ENCODE assay signal across 16 cellular contexts in the genomic region with DNA sequence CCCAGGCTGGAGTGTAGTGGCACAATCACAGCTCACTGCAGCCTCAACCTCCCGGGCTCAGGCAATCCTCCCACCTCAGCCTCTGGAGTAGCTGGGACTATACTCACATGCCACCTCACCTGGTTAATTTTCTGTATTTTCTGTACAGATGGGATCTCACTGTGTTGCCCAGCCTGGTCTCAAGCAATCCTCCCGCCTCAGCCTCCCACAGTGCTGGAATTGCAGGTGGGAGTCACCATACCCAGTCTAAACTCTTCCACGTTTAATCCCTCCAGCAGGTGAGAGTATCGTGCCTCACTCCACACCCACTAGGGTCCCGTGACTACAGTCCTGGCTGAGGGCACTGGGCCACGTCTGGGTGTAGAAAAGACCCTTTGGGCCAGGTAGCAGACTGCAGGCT. TPM values are rescaled to one million over a fixed set of nuclear protein-coding genes. Genes with fewer than 3 reads are reported as not detected.
A peak's percentile ranks its signal among the peaks of the same experiment; 100 is the strongest.
DNase-seq lines count a peak whose midpoint lies in the region; ATAC-seq and TF ChIP-seq lines count a peak whose summit lies in the region.
"Had no signal": no experiment of that assay in that cellular context is flagged by ENCODE, and none has a peak within 500 bp of the region (broad histone marks: within the 10 kb centered on the region; RNA-seq: fewer than 3 reads in every experiment).

No MANE protein-coding gene starts in this region.

- no peak overlapping the region for H3K4me2 ChIP-seq in IMR-90 (ENCODE audit: low read depth, low read length)
- H3K4me2 ChIP-seq in parathyroid adenoma (ENCODE audit: low read length): no peak overlapping the region

- BruUV-seq in IMR-90 (replicated peaks; lab: Mats Ljungman, UMichigan): no TSS peak

- H3K36me3 Mint-ChIP-seq in CD4-positive, CD25-positive, alpha-beta regulatory T cell: no peaks in the 10 kb centered on the region
- peaks cover 0 to 3% of the 10 kb centered on the region in 2 donors for H3K36me3 Mint-ChIP-seq in CD14-positive monocyte

- no peak overlapping the region for H4K5ac ChIP-seq in IMR-90 (ENCODE audit: low read depth, low read length)

- H2BK120ac ChIP-seq in IMR-90 (ENCODE audit: low read depth, low read length): no peak overlapping the region

- no peaks in the 10 kb centered on the region for H3K79me2 ChIP-seq in parathyroid adenoma

- no peaks in the 10 kb centered on the region for H3K9me3 Mint-ChIP-seq in CD4-positive, CD25-positive, alpha-beta regulatory T cell
- H3K9me3 Mint-ChIP-seq in CD14-positive monocyte: peaks cover 0 to 2% (median 0%) of the 10 kb centered on the region in 7 donors

- H3K18ac ChIP-seq in IMR-90 (ENCODE audit: low read depth, low read length): no peak overlapping the region

- H4K20me1 ChIP-seq in IMR-90 (ENCODE audit: insufficient read depth, low read length): 0 out of 2 replicates have a peak, but pooled peaks cover 2% of the 10 kb centered on the region

- peak overlapping the region; percentile 51; the same call in 1 of the 2 replicates for H3K4ac ChIP-seq in IMR-90 (ENCODE audit: low read depth, low read length)

- H3K56ac ChIP-seq in IMR-90 (ENCODE audit: extremely low read depth, insufficient read depth, low read length): no peak overlapping the region

- H3K4me3 ChIP-seq in CD4-positive, CD25-positive, alpha-beta regulatory T cell (ENCODE audit: low read depth, low read length): no peak overlapping the region
- no peak overlapping the region for H3K4me3 ChIP-seq in IMR-90 (ENCODE audit: insufficient read depth, low read depth, low read length)
- no peak overlapping the region for H3K4me3 ChIP-seq in endocrine pancreas (ENCODE audit: control insufficient read depth, insufficient read depth, low read length)
- H3K4me3 ChIP-seq in parathyroid adenoma (ENCODE audit: low read depth, low read length): no peak overlapping the region
- no peak overlapping the region for H3K4me3 ChIP-seq in lower leg skin (ENCODE audit: low read depth, poor library complexity, severe bottlenecking)
- H3K4me3 ChIP-seq: lung had no signal

- intact Hi-C loops in IMR-90 (cut with micrococcal nuclease) (loop anchor here (2.0 kb wide), 1 partner anchor 177 kb away; no protein-coding TSS in a partner anchor), lower leg skin (cut with DNase I; ENCODE audit: low total_unique reads) (no loop called here), CD14-positive monocyte (cut with micrococcal nuclease) (no loop called here)

- DNase-seq in CD4-positive, CD25-positive, alpha-beta regulatory T cell: no peak
- DNase-seq in IMR-90 (no peak), lower leg skin (ENCODE audit: low spot score in 2 of 2) (no peak), CD14-positive monocyte (ENCODE audit: low spot score) (no peak), islet precursor cell (no peak), NCI-H2081 treated with DMSO at 0.1 percent for 48 hours (lab: John Stamatoyannopoulos, UW) (no peak)
- DNase-seq: activated CD8-positive, alpha-beta memory T cell treated with anti-CD3 and anti-CD28 coated beads, Interleukin-2, amount 50 U/mL, for 48 hours; cerebellar nuclear complex; NCI-H1048; stimulated activated CD4-positive, alpha-beta T cell treated with anti-CD3 and anti-CD28 coated beads, Interleukin-12 subunit alpha, Interleukin-12 subunit beta, amount 100 ng/mL, for 4 hours; stimulated activated CD8-positive, alpha-beta memory T cell treated with anti-CD3 and anti-CD28 coated beads, Interleukin-4, amount 100 ng/mL, for 48 hours; SW 1271 had no signal

- no peak for TF ChIP-seq POLR2A in IMR-90 (IDR thresholded peaks at IDR 0.05; ENCODE audit: low read depth, low read length)
- no peak for TF ChIP-seq POLR2A in lower leg skin (IDR thresholded peaks at IDR 0.05)

- H4K91ac ChIP-seq in IMR-90 (ENCODE audit: insufficient read depth, low read depth, low read length): no peak overlapping the region

- peak overlapping the region; percentile 7 to 95; a peak in 3 of 4 replicates for H4K8ac ChIP-seq in IMR-90 (ENCODE audit: low read depth in 2 of 2, low read length in 2 of 2)

- peak overlapping the region; percentile 89 for H2AK9ac ChIP-seq in IMR-90 (replicated peaks; ENCODE audit: low read depth, low read length, poor library complexity)

- in situ Hi-C loops in IMR-90 (cut with MboI; ENCODE audit: low sequenced_read_pairs): loop anchor here (5.0 kb wide), 2 partner anchors 43 to 178 kb away; a partner anchor contains a TSS

- H3K27ac Mint-ChIP-seq in CD4-positive, CD25-positive, alpha-beta regulatory T cell: peak overlapping the region in 1 of 3 donors; percentile 90
- no peak overlapping the region for H3K27ac Mint-ChIP-seq in CD14-positive monocyte

- H3K9me1 ChIP-seq in IMR-90 (ENCODE audit: insufficient read depth, low read length): no peaks in the 10 kb centered on the region

- dilution Hi-C loops in IMR-90 (cut with HindIII; ENCODE audit: low sequenced_read_pairs, unreplicated experiment): no loop called here

- H2BK15ac ChIP-seq in IMR-90 (ENCODE audit: low read depth, low read length): no peak overlapping the region

- H3K9ac ChIP-seq in IMR-90 (ENCODE audit: low read depth, low read length) (0 out of 2 replicates have a peak overlapping the region, but pooled peaks have one; percentile 58), endocrine pancreas (ENCODE audit: control insufficient read depth, insufficient read depth, low read length) (peak overlapping the region; percentile 60), parathyroid adenoma (no peak overlapping the region)

- H3K4me1 ChIP-seq in CD4-positive, CD25-positive, alpha-beta regulatory T cell (ENCODE audit: control insufficient read depth, insufficient read depth, low read length, poor library complexity, severe bottlenecking): peaks cover 6% of the 10 kb centered on the region
- peaks cover 8% of the 10 kb centered on the region for H3K4me1 ChIP-seq in IMR-90 (ENCODE audit: control insufficient read depth, insufficient read depth, low read length)
- no peaks in the 10 kb centered on the region for H3K4me1 ChIP-seq in endocrine pancreas (ENCODE audit: control insufficient read depth, insufficient read depth, low read length)
- peaks cover 13% of the 10 kb centered on the region for H3K4me1 ChIP-seq in parathyroid adenoma

- no peaks in the 10 kb centered on the region for H3K79me1 ChIP-seq in IMR-90 (ENCODE audit: low read depth in 1 of 2, low read length in 2 of 2)

- H3K4me3 Mint-ChIP-seq in CD4-positive, CD25-positive, alpha-beta regulatory T cell: peak overlapping the region in 3 of 4 donors; percentile 40 to 97 (median 95)
- no peak overlapping the region for H3K4me3 Mint-ChIP-seq in CD14-positive monocyte

- no peak for ATAC-seq in CD4-positive, CD25-positive, alpha-beta regulatory T cell (ENCODE audit: low read depth in 2 of 2)
- no peak for ATAC-seq in IMR-90 (ENCODE audit: low read depth)

- CTCF ChIA-PET in IMR-90 (lab: Yijun Ruan, JAX): interaction anchor here (2.3 kb wide), 1 partner anchor 42 kb away, joined by 14 read pairs; a partner anchor contains a TSS

- no peak overlapping the region for H2BK20ac ChIP-seq in IMR-90 (ENCODE audit: low read depth, low read length)

- 83% methylated on average over 2 of the region's 6 CpGs; no CpG with 5 or more reads in 1 of the 2 experiments for WGBS in IMR-90 (ENCODE audit: extremely low coverage in 2 of 2, insufficient read length in 1 of 2), 2 experiments
- WGBS in lower leg skin, 2 donors: 72 to 76% methylated on average over 6 of the region's 6 CpGs

- no peaks in the 10 kb centered on the region for H3K36me3 ChIP-seq in CD4-positive, CD25-positive, alpha-beta regulatory T cell (ENCODE audit: control insufficient read depth, insufficient read depth, low read length)
- H3K36me3 ChIP-seq in IMR-90 (ENCODE audit: control insufficient read depth, insufficient read depth, low read length): no peaks in the 10 kb centered on the region
- H3K36me3 ChIP-seq in endocrine pancreas (ENCODE audit: control insufficient read depth, insufficient read depth, low read length): no peaks in the 10 kb centered on the region
- no peaks in the 10 kb centered on the region for H3K36me3 ChIP-seq in parathyroid adenoma (ENCODE audit: control insufficient read depth, insufficient read depth, low read length)

- no peak overlapping the region for H3K27ac ChIP-seq in CD4-positive, CD25-positive, alpha-beta regulatory T cell (ENCODE audit: insufficient read depth, low read length, poor library complexity, severe bottlenecking)
- no peak overlapping the region for H3K27ac ChIP-seq in IMR-90 (ENCODE audit: insufficient read depth, low read length)
- peak overlapping the region; percentile 78 for H3K27ac ChIP-seq in parathyroid adenoma

- no peaks in the 10 kb centered on the region for H3K27me3 Mint-ChIP-seq in CD4-positive, CD25-positive, alpha-beta regulatory T cell
- peaks cover 0 to 4% (median 2%) of the 10 kb centered on the region in 3 donors for H3K27me3 Mint-ChIP-seq in CD14-positive monocyte (ENCODE audit: low read depth in 3 of 3)

- H2AK5ac ChIP-seq in IMR-90 (ENCODE audit: low read depth, low read length): peak overlapping the region; percentile 1; the same call in 1 of the 2 replicates

- H3K9me3 ChIP-seq in CD4-positive, CD25-positive, alpha-beta regulatory T cell (ENCODE audit: control insufficient read depth in 2 of 2, low read length in 2 of 2): no peaks in the 10 kb centered on the region
- H3K9me3 ChIP-seq in IMR-90 (ENCODE audit: control insufficient read depth, insufficient read depth, low read length): no peaks in the 10 kb centered on the region
- no peaks in the 10 kb centered on the region for H3K9me3 ChIP-seq in endocrine pancreas (ENCODE audit: control insufficient read depth, low read length)
- no peaks in the 10 kb centered on the region for H3K9me3 ChIP-seq in parathyroid adenoma (ENCODE audit: control insufficient read depth, low read length)

- TF ChIP-seq RAD21 in IMR-90 (IDR thresholded peaks at IDR 0.05; ENCODE audit: low read length): no peak

- POLR2A ChIA-PET in IMR-90 (lab: Charles Lee; ENCODE audit: unreplicated experiment): no interaction called here

- peak overlapping the region; percentile 98 for H2AFZ ChIP-seq in IMR-90 (replicated peaks; ENCODE audit: low read length, poor library complexity)
- H2AFZ ChIP-seq in parathyroid adenoma: peak overlapping the region; percentile 72

- no peaks in the 10 kb centered on the region for H3K27me3 ChIP-seq in CD4-positive, CD25-positive, alpha-beta regulatory T cell (ENCODE audit: control insufficient read depth, insufficient read depth, low read length)
- no peaks in the 10 kb centered on the region for H3K27me3 ChIP-seq in IMR-90 (ENCODE audit: control insufficient read depth, insufficient read depth, low read length)
- no peaks in the 10 kb centered on the region for H3K27me3 ChIP-seq in endocrine pancreas (ENCODE audit: control insufficient read depth, insufficient read depth, low read length)
- H3K27me3 ChIP-seq in parathyroid adenoma (ENCODE audit: control insufficient read depth, insufficient read depth, low read length): no peaks in the 10 kb centered on the region

- H2BK5ac ChIP-seq in IMR-90 (ENCODE audit: low read depth, low read length, poor library complexity, severe bottlenecking): no peak overlapping the region

- peaks cover 6 to 10% (median 8%) of the 10 kb centered on the region in 4 donors for H3K4me1 Mint-ChIP-seq in CD4-positive, CD25-positive, alpha-beta regulatory T cell
- peaks cover 6% of the 10 kb centered on the region for H3K4me1 Mint-ChIP-seq in CD14-positive monocyte

- no peak for TF ChIP-seq CTCF in IMR-90 (conservative IDR thresholded peaks at IDR 0.05; ENCODE audit: low read depth, low read length)
- TF ChIP-seq CTCF in parathyroid adenoma (IDR thresholded peaks at IDR 0.05): no peak
- TF ChIP-seq CTCF in lower leg skin (IDR thresholded peaks at IDR 0.05): no peak
- TF ChIP-seq CTCF in CD14-positive monocyte (IDR thresholded peaks at IDR 0.05): no peak

- no peak overlapping the region for H3K23ac ChIP-seq in IMR-90 (ENCODE audit: low read depth, low read length)

- 0 out of 2 replicates have a peak overlapping the region, but pooled peaks have one; percentile 87 for H3K14ac ChIP-seq in IMR-90 (replicated peaks; ENCODE audit: low read depth, low read length)

RNA-seq across cellular contexts. Expression of a gene that starts 16.5 kb away (rescaled TPM):
- 16.4 TPM for total RNA-seq in CD4-positive, CD25-positive, alpha-beta regulatory T cell
- 10 to 100 TPM; 19.5 to 23.0 (median 21.2) TPM for polyA plus RNA-seq in CD4-positive, CD25-positive, alpha-beta regulatory T cell
- total RNA-seq in IMR-90 (2012; rRNA removed) (20.1 and 21.7 TPM in 2 replicates), lower leg skin (10 to 100 TPM; 20.3 to 61.4 (median 38.6) TPM)
- polyA plus RNA-seq in IMR-90 (2012; rRNA removed) (42.2 and 45.3 TPM in 2 replicates), CD14-positive monocyte (10 to 100 TPM; 16.0 to 17.0 TPM)
- 28.9 and 55.2 TPM in 2 replicates for polyA plus RNA-seq in IMR-90 (2012; cell fraction: cytosol; rRNA removed)
- 35.9 and 75.7 TPM in 2 replicates for polyA plus RNA-seq in IMR-90 (2012; cell fraction: nucleus; rRNA removed; ENCODE audit: low replicate concordance)

RNA-seq across cellular contexts. Expression of a gene that starts 39.0 kb away (rescaled TPM):
- not detected for total RNA-seq in CD4-positive, CD25-positive, alpha-beta regulatory T cell
- polyA plus RNA-seq in CD4-positive, CD25-positive, alpha-beta regulatory T cell: not detected
- total RNA-seq in IMR-90 (2012; rRNA removed) (not detected in 2 replicates), lower leg skin (not detected)
- polyA plus RNA-seq in IMR-90 (2012; rRNA removed) (not detected in 2 replicates), CD14-positive monocyte (not detected)
- polyA plus RNA-seq in IMR-90 (2012; cell fraction: cytosol; rRNA removed): not detected in 2 replicates
- polyA plus RNA-seq in IMR-90 (2012; cell fraction: nucleus; rRNA removed; ENCODE audit: low replicate concordance): not detected in 2 replicates
- total RNA-seq: glomerular endothelial cell, lung had no signal
- polyA plus RNA-seq: lung had no signal

RNA-seq across cellular contexts. Expression of a gene that starts 41.9 kb away (rescaled TPM):
- not detected for total RNA-seq in CD4-positive, CD25-positive, alpha-beta regulatory T cell
- polyA plus RNA-seq in CD4-positive, CD25-positive, alpha-beta regulatory T cell: under 1 TPM in 2 of 4 donors, not detected in 2; 0.06 to 0.14 TPM
- total RNA-seq in IMR-90 (2012; rRNA removed) (under 0.01 and 0.18 TPM in 2 replicates), lower leg skin (1 to 10 TPM; 1.7 to 4.9 (median 3.5) TPM)
- polyA plus RNA-seq in IMR-90 (2012; rRNA removed) (0.03 and 0.09 TPM in 2 replicates), CD14-positive monocyte (not detected)
- polyA plus RNA-seq in IMR-90 (2012; cell fraction: cytosol; rRNA removed): 0.01 and 0.12 TPM in 2 replicates
- 0.02 and 0.04 TPM in 2 replicates for polyA plus RNA-seq in IMR-90 (2012; cell fraction: nucleus; rRNA removed; ENCODE audit: low replicate concordance)

RNA-seq across cellular contexts. Expression of a gene that starts 42.0 kb away (rescaled TPM):
- total RNA-seq in CD4-positive, CD25-positive, alpha-beta regulatory T cell: 0.49 TPM
- 1 to 10 TPM in 1 of 4 donors, under 1 TPM in 3; 0.29 to 2.0 (median 0.61) TPM for polyA plus RNA-seq in CD4-positive, CD25-positive, alpha-beta regulatory T cell
- total RNA-seq in IMR-90 (2012; rRNA removed): 0.54 and 0.56 TPM in 2 replicates
- 4.5 and 5.6 TPM in 2 replicates for polyA plus RNA-seq in IMR-90 (2012; rRNA removed)
- polyA plus RNA-seq in IMR-90 (2012; cell fraction: cytosol; rRNA removed): 7.9 TPM in 2 replicates
- polyA plus RNA-seq in IMR-90 (2012; cell fraction: nucleus; rRNA removed; ENCODE audit: low replicate concordance): 14.0 and 14.9 TPM in 2 replicates
- total RNA-seq in lower leg skin: 1 to 10 TPM; 1.6 to 6.6 (median 5.4) TPM
- polyA plus RNA-seq in CD14-positive monocyte: not detected

RNA-seq across cellular contexts. Expression of a gene that starts 47.6 kb away (rescaled TPM):
- total RNA-seq in CD4-positive, CD25-positive, alpha-beta regulatory T cell: not detected
- not detected for polyA plus RNA-seq in CD4-positive, CD25-positive, alpha-beta regulatory T cell
- total RNA-seq in IMR-90 (2012; rRNA removed): not detected in 2 replicates
- polyA plus RNA-seq in IMR-90 (2012; rRNA removed): not detected in 2 replicates
- polyA plus RNA-seq in IMR-90 (2012; cell fraction: cytosol; rRNA removed): not detected in 2 replicates
- polyA plus RNA-seq in IMR-90 (2012; cell fraction: nucleus; rRNA removed; ENCODE audit: low replicate concordance): 0.05 and 0.07 TPM in 2 replicates
- total RNA-seq in lower leg skin: not detected
- not detected for polyA plus RNA-seq in CD14-positive monocyte
- total RNA-seq: glomerular endothelial cell had no signal

Comparison
In these comparisons a context has a peak if more than half of its experiments do, and no peak if none do; other contexts are left out.
1. H3K4me3 Mint-ChIP-seq: peak in CD4-positive, CD25-positive, alpha-beta regulatory T cell (3 of 4); none in CD14-positive monocyte (0 of 2).